In genomic region chr7:32881074-32881982, GRCh38 we compare ENCODE assay signal across 12 cellular contexts. TPM values are rescaled to one million over a fixed set of nuclear protein-coding genes. Genes with fewer than 3 reads are reported as not detected.
DNase-seq lines count a peak whose midpoint lies in the region; ATAC-seq and TF ChIP-seq lines count a peak whose summit lies in the region.
"Had no signal": no experiment of that assay in that cellular context is flagged by ENCODE, and none has a peak within 500 bp of the region (broad histone marks: within the 10 kb centered on the region; RNA-seq: fewer than 3 reads in every experiment).

No MANE protein-coding gene starts in this region.

- peaks cover 86% of the 10 kb centered on the region for H3K79me2 ChIP-seq in fibroblast of lung (ENCODE audit: control insufficient read depth, insufficient read depth, low read length)
- H3K79me2 ChIP-seq in hepatocyte: peaks cover 100% of the 10 kb centered on the region
- peaks cover 90% of the 10 kb centered on the region for H3K79me2 ChIP-seq in neural progenitor cell (ENCODE audit: low read depth)

- H3K4me3 Mint-ChIP-seq in activated naive CD4-positive, alpha-beta T cell treated with anti-CD3 and anti-CD28 coated beads, Interleukin-2, amount 10 ng/mL, durations not matched to agents 7 days and 5 days: no peak overlapping the region
- H3K4me3 Mint-ChIP-seq in neural progenitor cell: no peak overlapping the region

- DNase-seq in activated naive CD4-positive, alpha-beta T cell treated with anti-CD3 and anti-CD28 coated beads, Interleukin-2, amount 10 ng/mL, durations not matched to agents 7 days and 5 days: no peak
- DNase-seq in activated naive CD4-positive, alpha-beta T cell treated with anti-CD3 and anti-CD28 coated beads, Interleukin-2, amount 50 U/mL, for 16 hours: no peak
- DNase-seq in NCI-H226 (peak; percentile 5), fibroblast of lung (ENCODE audit: low read depth in 2 of 2) (peak in 1 of 2 donors; percentile 50), gastrocnemius medialis (no peak), hepatocyte (ENCODE audit: low spot score) (no peak), neural progenitor cell (ENCODE audit: low spot score) (no peak)
- no peak for DNase-seq in stimulated activated CD4-positive, alpha-beta T cell treated with anti-CD3 and anti-CD28 coated beads, Interleukin-2, amount 100 ng/mL, for 24 hours
- DNase-seq: NCI-H2081, substantia nigra, T1000 had no signal

- H3K4me3 ChIP-seq in fibroblast of lung (replicated peaks in 1 of 4; ENCODE audit: control extremely low read depth in 1 of 4, insufficient read depth in 1 of 4, low read depth in 3 of 4, low read length in 4 of 4): no peak overlapping the region
- peak overlapping the region in 2 of 4 donors; percentile 4 to 23 for H3K4me3 ChIP-seq in gastrocnemius medialis
- no peak overlapping the region for H3K4me3 ChIP-seq in hepatocyte
- H3K4me3 ChIP-seq in neural progenitor cell: no peak overlapping the region
- H3K4me3 ChIP-seq: cardiac muscle cell had no signal

- H3K9me3 Mint-ChIP-seq in activated naive CD4-positive, alpha-beta T cell treated with anti-CD3 and anti-CD28 coated beads, Interleukin-2, amount 10 ng/mL, durations not matched to agents 7 days and 5 days: no peaks in the 10 kb centered on the region
- H3K9me3 Mint-ChIP-seq in neural progenitor cell: no peaks in the 10 kb centered on the region

- 93% methylated on average over 2 of the region's 2 CpGs for WGBS in hepatocyte (ENCODE audit: low lambda C conversion rate, missing lambda C conversion rate)

- intact Hi-C loops in gastrocnemius medialis (cut with DNase I; ENCODE audit: low total_unique reads): no loop called here

- TF ChIP-seq CTCF in fibroblast of lung (conservative IDR thresholded peaks at IDR 0.05 in 1 of 2, IDR thresholded peaks at IDR 0.05 in 1 of 2; ENCODE audit: low read depth in 1 of 2, low read length in 2 of 2): no peak
- TF ChIP-seq CTCF in gastrocnemius medialis (IDR thresholded peaks at IDR 0.05 in 4 of 5, conservative IDR thresholded peaks at IDR 0.05 in 1 of 5): no peak
- no peak for TF ChIP-seq CTCF in hepatocyte (IDR thresholded peaks at IDR 0.05; ENCODE audit: poor library complexity)
- TF ChIP-seq CTCF in neural progenitor cell (IDR thresholded peaks at IDR 0.05): no peak

- H3K27ac Mint-ChIP-seq in activated naive CD4-positive, alpha-beta T cell treated with anti-CD3 and anti-CD28 coated beads, Interleukin-2, amount 10 ng/mL, durations not matched to agents 7 days and 5 days: peak overlapping the region; percentile 6
- no peak overlapping the region for H3K27ac Mint-ChIP-seq in neural progenitor cell

- ATAC-seq in gastrocnemius medialis: peak; percentile 61

- in situ Hi-C loops in gastrocnemius medialis (cut with MboI; ENCODE audit: low sequenced_read_pairs in 4 of 4): no loop called here

- H3K36me3 ChIP-seq in fibroblast of lung (ENCODE audit: control insufficient read depth, insufficient read depth, low read length) (no peaks in the 10 kb centered on the region), gastrocnemius medialis (no peaks in the 10 kb centered on the region), hepatocyte (replicated peaks; ENCODE audit: insufficient read depth, low read depth) (no peaks in the 10 kb centered on the region), neural progenitor cell (peaks cover 3% of the 10 kb centered on the region)
- H3K36me3 ChIP-seq: cardiac muscle cell had no signal

- no peaks in the 10 kb centered on the region for H3F3A ChIP-seq in neural progenitor cell (ENCODE audit: low read depth)

- peaks cover 39% of the 10 kb centered on the region for H3K4me1 Mint-ChIP-seq in activated naive CD4-positive, alpha-beta T cell treated with anti-CD3 and anti-CD28 coated beads, Interleukin-2, amount 10 ng/mL, durations not matched to agents 7 days and 5 days
- peaks cover 11% of the 10 kb centered on the region for H3K4me1 Mint-ChIP-seq in neural progenitor cell

- H3K36me3 Mint-ChIP-seq in activated naive CD4-positive, alpha-beta T cell treated with anti-CD3 and anti-CD28 coated beads, Interleukin-2, amount 10 ng/mL, durations not matched to agents 7 days and 5 days: peaks cover 18% of the 10 kb centered on the region
- H3K36me3 Mint-ChIP-seq in neural progenitor cell: peaks cover 12% of the 10 kb centered on the region

- no peaks in the 10 kb centered on the region for H3K9me3 ChIP-seq in fibroblast of lung (ENCODE audit: control insufficient read depth, insufficient read depth, low read depth, low read length)
- no peaks in the 10 kb centered on the region for H3K9me3 ChIP-seq in gastrocnemius medialis
- no peaks in the 10 kb centered on the region for H3K9me3 ChIP-seq in hepatocyte (ENCODE audit: low read depth)
- H3K9me3 ChIP-seq in neural progenitor cell (ENCODE audit: low read depth): no peaks in the 10 kb centered on the region

- CTCF ChIA-PET in activated naive CD4-positive, alpha-beta T cell treated with anti-CD3 and anti-CD28 coated beads, Interleukin-2, amount 10 ng/mL, durations not matched to agents 7 days and 5 days (lab: Charles Lee): interaction anchor here (0.6 to 1.5 kb wide), 3 partner anchors 35 to 227 kb away, joined by 3 to 5 read pairs (median 4); no protein-coding TSS in a partner anchor

- H3K4me2 ChIP-seq in fibroblast of lung (ENCODE audit: extremely low read depth, insufficient read depth, low read length) (peak overlapping the region; percentile 13), hepatocyte (no peak overlapping the region), neural progenitor cell (no peak overlapping the region)

- H3K9me2 ChIP-seq in hepatocyte (replicated peaks; ENCODE audit: insufficient read depth): no peaks in the 10 kb centered on the region

- H3K27me3 ChIP-seq in fibroblast of lung (ENCODE audit: control insufficient read depth, insufficient read depth, low read length) (no peaks in the 10 kb centered on the region), gastrocnemius medialis (no peaks in the 10 kb centered on the region), hepatocyte (no peaks in the 10 kb centered on the region), neural progenitor cell (no peaks in the 10 kb centered on the region)
- H3K27me3 ChIP-seq: cardiac muscle cell had no signal

- H3K27me3 Mint-ChIP-seq in activated naive CD4-positive, alpha-beta T cell treated with anti-CD3 and anti-CD28 coated beads, Interleukin-2, amount 10 ng/mL, durations not matched to agents 7 days and 5 days: no peaks in the 10 kb centered on the region
- no peaks in the 10 kb centered on the region for H3K27me3 Mint-ChIP-seq in neural progenitor cell (ENCODE audit: insufficient read depth, low read depth)

- H2AFZ ChIP-seq in fibroblast of lung (ENCODE audit: low read length) (no peak overlapping the region), hepatocyte (no peak overlapping the region), neural progenitor cell (replicated peaks) (no peak overlapping the region)

- H4K20me1 ChIP-seq in fibroblast of lung (ENCODE audit: control insufficient read depth, extremely low read depth, insufficient read depth, low read length): no peaks in the 10 kb centered on the region
- H4K20me1 ChIP-seq in hepatocyte (ENCODE audit: insufficient read depth, poor library complexity, severe bottlenecking): peaks cover 81% of the 10 kb centered on the region
- peaks cover 91% of the 10 kb centered on the region for H4K20me1 ChIP-seq in neural progenitor cell (ENCODE audit: low read depth)

- H3K4me1 ChIP-seq in fibroblast of lung (ENCODE audit: control insufficient read depth, extremely low read depth, insufficient read depth, low read length) (peaks cover 6% of the 10 kb centered on the region), gastrocnemius medialis (peaks cover 95 to 96% of the 10 kb centered on the region in 2 donors), hepatocyte (ENCODE audit: insufficient read depth) (peaks cover 3% of the 10 kb centered on the region), neural progenitor cell (no peaks in the 10 kb centered on the region)

- H3K9ac ChIP-seq in fibroblast of lung (ENCODE audit: insufficient read depth, low read length) (no peak overlapping the region), neural progenitor cell (no peak overlapping the region)

- no peak for TF ChIP-seq POLR2A in gastrocnemius medialis (IDR thresholded peaks at IDR 0.05)

- no peak overlapping the region for H3K27ac ChIP-seq in fibroblast of lung (ENCODE audit: insufficient read depth, low read length)
- H3K27ac ChIP-seq in gastrocnemius medialis: peak overlapping the region; percentile 78 to 95 (median 85)
- no peak overlapping the region for H3K27ac ChIP-seq in hepatocyte
- no peak overlapping the region for H3K27ac ChIP-seq in neural progenitor cell
- H3K27ac ChIP-seq: cardiac muscle cell had no signal

RNA-seq across cellular contexts. Expression of gene KBTBD2, which starts 10.2 kb away (rescaled TPM):
- total RNA-seq in fibroblast of lung (29.2 and 35.7 TPM in 2 replicates), gastrocnemius medialis (10 to 100 TPM; 54.3 to 92.5 (median 64.1) TPM), hepatocyte (49.7 and 67.8 TPM in 2 replicates), neural progenitor cell (ENCODE audit: low replicate concordance) (31.2 and 45.5 TPM in 2 replicates)
- polyA plus RNA-seq in fibroblast of lung (22.3 and 26.7 TPM in 2 replicates), hepatocyte (22.1 and 23.7 TPM in 2 replicates)
- 15.4 and 16.0 TPM in 2 replicates for polyA plus RNA-seq in fibroblast of lung (2012)
- polyA minus RNA-seq in fibroblast of lung (ENCODE audit: low replicate concordance): 3.7 and 7.6 TPM in 2 replicates

Comparison
In these comparisons a context has a peak if more than half of its experiments do, and no peak if none do; other contexts are left out.
1. H3K27ac ChIP-seq: peak in gastrocnemius medialis (4 of 4); none in fibroblast of lung (single experiment), hepatocyte (single experiment) and neural progenitor cell (single experiment).